8 cellular contexts compared by ENCODE assay signal in genomic region chr1:111618953-111619634, GRCh38. TPM values are rescaled to one million over a fixed set of nuclear protein-coding genes. Genes with fewer than 3 reads are reported as not detected.
DNase-seq lines count a peak whose midpoint lies in the region; ATAC-seq, FAIRE-seq and TF ChIP-seq lines count a peak whose summit lies in the region.

No MANE protein-coding gene starts in this region.

- no peak for TF ChIP-seq CTCF in adrenal gland (IDR thresholded peaks at IDR 0.05)
- TF ChIP-seq CTCF in HepG2 (CRISPR knock-in tag; IDR thresholded peaks at IDR 0.05) = no peak
- TF ChIP-seq CTCF in type B pancreatic cell (conservative IDR thresholded peaks at IDR 0.05) = no peak

- ATAC-seq in GM19372 (IDR thresholded peaks at IDR 0.05; ENCODE audit: low read depth, unreplicated experiment) = peak; percentile 4
- peak; percentile 6 for ATAC-seq in HG03280 (IDR thresholded peaks at IDR 0.05; ENCODE audit: unreplicated experiment)
- peak; percentile 5; the same call in 2 of the 3 replicates for ATAC-seq in HepG2

- TF ChIP-seq RAD21 in HepG2 (CRISPR knock-in tag; IDR thresholded peaks at IDR 0.05) = no peak

- H4K20me1 ChIP-seq in HepG2 (ENCODE audit: insufficient read depth, low read length) = peaks cover 7% of the 10 kb centered on the region

- no peaks in the 10 kb centered on the region for H3K9me3 Mint-ChIP-seq in type B pancreatic cell

- 43 to 49% (median 45%) methylated on average over 19 of the region's 19 CpGs for WGBS in adrenal gland, 4 donors
- 48% methylated on average over 19 of the region's 19 CpGs for WGBS in HepG2 (ENCODE audit: low lambda C conversion rate)

- no peak for FAIRE-seq in HepG2 (lab: Jason Lieb, UNC)

- TSS peak; percentile 72 for BruUV-seq in HepG2 (replicated peaks; lab: Mats Ljungman, UMichigan)

- H3K36me3 ChIP-seq in adrenal gland (replicated peaks in 1 of 2) (no peaks in the 10 kb centered on the region), HepG2 (replicated peaks in 1 of 2; ENCODE audit: control insufficient read depth in 1 of 2, insufficient read depth in 2 of 2, low read length in 2 of 2) (no peaks in the 10 kb centered on the region; a peak in 1 of 5 replicates)

- H3K4me1 ChIP-seq in adrenal gland (replicated peaks in 1 of 2) (peaks cover 18 to 40% of the 10 kb centered on the region in 2 donors), HepG2 (ENCODE audit: insufficient read depth, low read length) (peaks cover 42% of the 10 kb centered on the region)

- intact Hi-C loops in adrenal gland (cut with DNase I) (no loop called here), HepG2 (cut with micrococcal nuclease; ENCODE audit: unreplicated experiment) (loop anchor here (1.0 kb wide), 1 partner anchor 107 kb away; no protein-coding TSS in a partner anchor)

- CTCF ChIA-PET in HepG2 (lab: Yijun Ruan, JAX; ENCODE audit: low intra/inter-chr PET ratio, low total read pairs) = no interaction called here

- POLR2A ChIA-PET in HepG2 (lab: Yijun Ruan, JAX) = interaction anchor here (0.6 to 2.5 kb wide), 6 partner anchors 20 to 111 kb away, joined by 3 to 21 read pairs (median 5); no protein-coding TSS in a partner anchor

- TF ChIP-seq POLR2A in adrenal gland (IDR thresholded peaks at IDR 0.05) (no peak), HepG2 (IDR thresholded peaks at IDR 0.05; ENCODE audit: insufficient read depth in 1 of 2, low read depth in 2 of 2, low read length in 2 of 2) (no peak)

- H3K9me3 ChIP-seq in adrenal gland (replicated peaks in 1 of 3) = no peaks in the 10 kb centered on the region
- H3K9me3 ChIP-seq in HepG2 (ENCODE audit: low read length) = no peaks in the 10 kb centered on the region

- H3K27ac Mint-ChIP-seq in type B pancreatic cell = peak overlapping the region; percentile 77

- H3K4me2 ChIP-seq in HepG2 (ENCODE audit: low read depth, low read length) = peak overlapping the region; percentile 95

- H3K4me1 Mint-ChIP-seq in type B pancreatic cell (ENCODE audit: unreplicated experiment) = peaks cover 31% of the 10 kb centered on the region

- H3K36me3 Mint-ChIP-seq in type B pancreatic cell = no peaks in the 10 kb centered on the region

- peak in 2 of 7 donors; percentile 7 to 24 for DNase-seq in adrenal gland
- DNase-seq in HepG2 (ENCODE audit: low spot score) = no peak
- DNase-seq in type B pancreatic cell (ENCODE audit: extremely low spot score, unreplicated experiment) = no peak
- no peak for DNase-seq in HUDEP-2 (lab: John Stamatoyannopoulos, UW; ENCODE audit: unreplicated experiment in 76 of 76)
- no peak for DNase-seq in epidermal melanocyte (ENCODE audit: insufficient read length, low spot score)
- DNase-seq in NCI-H345 treated with DMSO at 0.1 percent for 48 hours (lab: John Stamatoyannopoulos, UW; ENCODE audit: unreplicated experiment) = no peak

- peak overlapping the region; percentile 11 to 87 (median 72) for H3K4me3 ChIP-seq in adrenal gland
- H3K4me3 ChIP-seq in HepG2 (replicated peaks in 1 of 3; ENCODE audit: insufficient read depth in 1 of 3, low read depth in 2 of 3, low read length in 3 of 3) = peak overlapping the region; percentile 56 to 92 (median 83)

- TF ChIP-seq EP300 in HepG2 (IDR thresholded peaks at IDR 0.05; ENCODE audit: low read depth in 2 of 2, low read length in 2 of 2) (no peak), HepG2 (CRISPR knock-in tag; IDR thresholded peaks at IDR 0.05; ENCODE audit: borderline replicate concordance) (no peak)

- in situ Hi-C loops in HepG2 (cut with HindIII; ENCODE audit: extremely low pct_ligation_motif_present, low pct_unique_long_range_greater_than_20kb) = no loop called here

- H3K27ac ChIP-seq in adrenal gland (peak overlapping the region in 4 of 5 donors; percentile 77 to 97 (median 94)), HepG2 (ENCODE audit: extremely low read length, insufficient read depth, low read length) (no peak overlapping the region)

- H3K27me3 ChIP-seq in adrenal gland (no peaks in the 10 kb centered on the region), HepG2 (ENCODE audit: control insufficient read depth in 1 of 2, insufficient read depth in 2 of 2, low read length in 2 of 2) (no peaks in the 10 kb centered on the region)

- H3K9ac ChIP-seq in HepG2 (ENCODE audit: insufficient read depth, low read depth, low read length) = peak overlapping the region; percentile 59; the same call in 1 of the 2 replicates

- peak overlapping the region; percentile 90 for H3K4me3 Mint-ChIP-seq in type B pancreatic cell

- H3K27me3 Mint-ChIP-seq in type B pancreatic cell = no peaks in the 10 kb centered on the region

- peaks cover 40% of the 10 kb centered on the region for H3K79me2 ChIP-seq in HepG2 (ENCODE audit: insufficient read depth, low read length)

- peak overlapping the region; percentile 95 for H2AFZ ChIP-seq in HepG2 (ENCODE audit: low read length)

TF ChIP-seq in HepG2, 621 proteins besides CTCF, POLR2A, EP300 and RAD21 (continues in another document):
- TF ChIP-seq, protein P1, sequence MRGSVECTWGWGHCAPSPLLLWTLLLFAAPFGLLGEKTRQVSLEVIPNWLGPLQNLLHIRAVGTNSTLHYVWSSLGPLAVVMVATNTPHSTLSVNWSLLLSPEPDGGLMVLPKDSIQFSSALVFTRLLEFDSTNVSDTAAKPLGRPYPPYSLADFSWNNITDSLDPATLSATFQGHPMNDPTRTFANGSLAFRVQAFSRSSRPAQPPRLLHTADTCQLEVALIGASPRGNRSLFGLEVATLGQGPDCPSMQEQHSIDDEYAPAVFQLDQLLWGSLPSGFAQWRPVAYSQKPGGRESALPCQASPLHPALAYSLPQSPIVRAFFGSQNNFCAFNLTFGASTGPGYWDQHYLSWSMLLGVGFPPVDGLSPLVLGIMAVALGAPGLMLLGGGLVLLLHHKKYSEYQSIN (CRISPR knock-in tag; IDR thresholded peaks at IDR 0.05; ENCODE audit: borderline replicate concordance) = no peak
- TF ChIP-seq ZNF382 (CRISPR knock-in tag; IDR thresholded peaks at IDR 0.05; ENCODE audit: borderline replicate concordance) = no peak
- TF ChIP-seq SKI (IDR thresholded peaks at IDR 0.05; ENCODE audit: partially characterized antibody) = no peak
- TF ChIP-seq ZNF101 (CRISPR knock-in tag; IDR thresholded peaks at IDR 0.05; ENCODE audit: borderline replicate concordance, low read depth) = no peak
- TF ChIP-seq ATF7-NPFF (CRISPR knock-in tag; IDR thresholded peaks at IDR 0.05; ENCODE audit: low read depth) = no peak
- TF ChIP-seq FOXO4 (CRISPR knock-in tag; conservative IDR thresholded peaks at IDR 0.05) = no peak
- TF ChIP-seq GTF2F1 (IDR thresholded peaks at IDR 0.05; ENCODE audit: low read length) = no peak
- TF ChIP-seq, protein P2, sequence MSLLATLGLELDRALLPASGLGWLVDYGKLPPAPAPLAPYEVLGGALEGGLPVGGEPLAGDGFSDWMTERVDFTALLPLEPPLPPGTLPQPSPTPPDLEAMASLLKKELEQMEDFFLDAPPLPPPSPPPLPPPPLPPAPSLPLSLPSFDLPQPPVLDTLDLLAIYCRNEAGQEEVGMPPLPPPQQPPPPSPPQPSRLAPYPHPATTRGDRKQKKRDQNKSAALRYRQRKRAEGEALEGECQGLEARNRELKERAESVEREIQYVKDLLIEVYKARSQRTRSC (CRISPR knock-in tag; IDR thresholded peaks at IDR 0.05; ENCODE audit: low read depth) = no peak
- TF ChIP-seq KDM1A (CRISPR knock-in tag; IDR thresholded peaks at IDR 0.05) = no peak
- TF ChIP-seq HDAC1 (CRISPR knock-in tag; IDR thresholded peaks at IDR 0.05) = 0 out of 2 replicates have a peak, but pooled peaks have one; percentile 24
- no peak for TF ChIP-seq KAT2B (IDR thresholded peaks at IDR 0.05; ENCODE audit: borderline replicate concordance, low read depth, low read length)
- TF ChIP-seq SNAPC2 (CRISPR knock-in tag; IDR thresholded peaks at IDR 0.05) = no peak
- no peak for TF ChIP-seq THYN1 (CRISPR knock-in tag; IDR thresholded peaks at IDR 0.05; ENCODE audit: borderline replicate concordance, low read depth)
- TF ChIP-seq RAD51 (IDR thresholded peaks at IDR 0.05; ENCODE audit: borderline replicate concordance) = no peak

RNA-seq across cellular contexts. Expression of gene RAP1A, which starts 0.5 kb away (rescaled TPM):
- total RNA-seq in adrenal gland = 100 to 1,000 TPM in 1 of 8 donors, 10 to 100 TPM in 7; 23.1 to 101 (median 68.6) TPM
- 100 to 1,000 TPM in 1 of 3 donors, 10 to 100 TPM in 2; 45.4 to 157 (median 56.1) TPM for polyA plus RNA-seq in adrenal gland
- total RNA-seq in HepG2 (2016; rRNA removed; fragmentation: Illumina TruSeq; extraction: Trizol) = 19.0 and 28.6 TPM in 2 replicates
- total RNA-seq in HepG2 (2016; cell fraction: cytosol; rRNA removed; fragmentation: Illumina TruSeq; extraction: Trizol; ENCODE audit: low read depth) = 13.3 and 17.3 TPM in 2 replicates
- total RNA-seq in HepG2 (2016; cell fraction: insoluble cytoplasmic fraction; rRNA removed; fragmentation: Illumina TruSeq; extraction: Trizol) = 21.2 and 27.6 TPM in 2 replicates
- total RNA-seq in HepG2 (2016; cell fraction: membrane; rRNA removed; fragmentation: Illumina TruSeq; extraction: Trizol) = 29.9 and 30.2 TPM in 2 replicates
- 12.1 and 14.0 TPM in 2 replicates for total RNA-seq in HepG2 (2016; cell fraction: nucleus; rRNA removed; fragmentation: Illumina TruSeq; extraction: Trizol)
- 15.4 and 20.7 TPM in 2 replicates for polyA plus RNA-seq in HepG2 (2011; rRNA removed)
- polyA plus RNA-seq in HepG2 (2011; cell fraction: cytosol; rRNA removed) = 8.4 and 13.7 TPM in 2 replicates
- polyA plus RNA-seq in HepG2 (2011; cell fraction: nucleus; rRNA removed) = 2.6 and 3.5 TPM in 2 replicates
- polyA plus RNA-seq in HepG2 (2012) = 32.8 and 38.3 TPM in 2 replicates
- 32.0 and 48.1 TPM in 2 replicates for polyA plus RNA-seq in HepG2 (2016; cell fraction: cytosol; fragmentation: Illumina TruSeq; extraction: Trizol; ENCODE audit: low read depth)
- polyA plus RNA-seq in HepG2 (2016; cell fraction: insoluble cytoplasmic fraction; fragmentation: Illumina TruSeq; extraction: Trizol; ENCODE audit: low read depth) = 80.7 and 86.7 TPM in 2 replicates
- polyA plus RNA-seq in HepG2 (2016; cell fraction: membrane; fragmentation: Illumina TruSeq; extraction: Trizol; ENCODE audit: low read depth) = 59.2 and 73.6 TPM in 2 replicates
- polyA plus RNA-seq in HepG2 (2016; cell fraction: nucleus; fragmentation: Illumina TruSeq; extraction: Trizol; ENCODE audit: insufficient read depth, low read depth) = 36.4 and 36.5 TPM in 2 replicates
- polyA minus RNA-seq in HepG2 (2011; rRNA and poly(A)+ RNA removed; ENCODE audit: low replicate concordance) = 2.0 and 6.1 TPM in 2 replicates
- polyA minus RNA-seq in HepG2 (2011; cell fraction: cytosol; rRNA and poly(A)+ RNA removed) = 7.9 and 10.7 TPM in 2 replicates
- 8.0 TPM in 2 replicates for polyA minus RNA-seq in HepG2 (2011; cell fraction: nucleus; rRNA and poly(A)+ RNA removed)
- 42.3 and 58.0 TPM in 2 replicates for total RNA-seq in type B pancreatic cell (ENCODE audit: low replicate concordance)
